Comparison of ENCODE assay signal across 18 cellular contexts in the genomic region with DNA sequence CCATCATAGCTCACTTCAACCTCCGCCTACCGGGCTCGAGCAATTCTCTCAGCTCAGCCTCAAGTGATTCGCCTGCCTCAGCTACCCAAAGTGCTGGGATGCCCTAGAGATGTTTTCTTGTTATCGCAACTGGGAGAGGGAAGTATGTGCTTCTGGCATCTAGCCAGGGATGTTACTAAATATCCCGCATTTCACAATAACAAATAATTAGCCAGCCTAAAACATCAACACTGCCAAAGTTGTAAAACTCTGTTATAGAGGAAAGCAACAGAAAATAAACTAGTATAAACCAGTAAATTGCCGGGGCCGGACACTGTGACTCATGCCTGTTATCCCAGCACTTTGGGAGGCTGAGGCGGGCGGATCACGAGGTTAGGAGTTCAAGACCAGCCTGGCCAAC. TPM values are rescaled to one million over a fixed set of nuclear protein-coding genes. Genes with fewer than 3 reads are reported as not detected.
DNase-seq lines count a peak whose midpoint lies in the region; ATAC-seq and TF ChIP-seq lines count a peak whose summit lies in the region.
"Had no signal": no experiment of that assay in that cellular context is flagged by ENCODE, and none has a peak within 500 bp of the region (broad histone marks: within the 10 kb centered on the region; RNA-seq: fewer than 3 reads in every experiment).

No MANE protein-coding gene starts in this region.

- peaks cover 75% of the 10 kb centered on the region for H3K27me3 Mint-ChIP-seq in CD4-positive, alpha-beta T cell

- H3K4me1 ChIP-seq in GM23248 (ENCODE audit: insufficient read depth) = no peaks in the 10 kb centered on the region
- no peaks in the 10 kb centered on the region for H3K4me1 ChIP-seq in tibial artery

- POLR2A ChIA-PET in CD4-positive, alpha-beta T cell (lab: Charles Lee) = no interaction called here

- H3K79me2 ChIP-seq in GM23248 (ENCODE audit: insufficient read depth) = no peaks in the 10 kb centered on the region

- CTCF ChIA-PET in CD4-positive, alpha-beta T cell (lab: Charles Lee) = no interaction called here

- no peak overlapping the region for H3K27ac ChIP-seq in GM23248
- no peak overlapping the region for H3K27ac ChIP-seq in tibial artery
- no peak overlapping the region for H3K27ac ChIP-seq in CD4-positive, alpha-beta T cell (ENCODE audit: low read depth, low read length)
- H3K27ac ChIP-seq: WERI-Rb-1 had no signal

- no peak overlapping the region for H3K27ac Mint-ChIP-seq in CD4-positive, alpha-beta T cell
- H3K27ac Mint-ChIP-seq: activated naive CD8-positive, alpha-beta T cell; IgD-negative memory B cell; natural killer cell; stimulated activated naive B cell treated with anti-CD40 and anti-IgM and Interleukin-4, amounts not matched to agents 10 μg/mL and 1 μg/mL and 100 μg/mL, for 72 hours had no signal

- intact Hi-C loops in tibial artery (cut with DNase I; ENCODE audit: low total_unique reads) = no loop called here
- intact Hi-C loops in CD4-positive, alpha-beta T cell (cut with DNase I, micrococcal nuclease) = no loop called here

- in situ Hi-C loops in GM23248 (cut with MboI) = no loop called here

- H3K4me1 Mint-ChIP-seq in CD4-positive, alpha-beta T cell (ENCODE audit: low read depth) = no peaks in the 10 kb centered on the region
- H3K4me1 Mint-ChIP-seq: IgD-negative memory B cell had no signal

- ATAC-seq in omental fat pad (ENCODE audit: low FRiP score) = peak; percentile 73
- ATAC-seq in CD4-positive, alpha-beta T cell (ENCODE audit: poor library complexity) = no peak
- ATAC-seq: left ventricle myocardium superior; natural killer cell; stimulated activated naive B cell treated with anti-CD40 and anti-IgM and Interleukin-4, amounts not matched to agents 10 μg/mL and 1 μg/mL and 100 μg/mL, for 72 hours had no signal

- H3K27me3 ChIP-seq in GM23248 (replicated peaks; ENCODE audit: insufficient read depth) = peaks cover 60% of the 10 kb centered on the region
- peaks cover 0 to 50% of the 10 kb centered on the region in 2 donors for H3K27me3 ChIP-seq in tibial artery
- peaks cover 66% of the 10 kb centered on the region for H3K27me3 ChIP-seq in CD4-positive, alpha-beta T cell (ENCODE audit: control insufficient read depth, insufficient read depth, low read length)

- H3K9me3 Mint-ChIP-seq in CD4-positive, alpha-beta T cell = peaks cover 2% of the 10 kb centered on the region
- H3K9me3 Mint-ChIP-seq: natural killer cell; stimulated activated naive B cell treated with anti-CD40 and anti-IgM and Interleukin-4, amounts not matched to agents 10 μg/mL and 1 μg/mL and 100 μg/mL, for 72 hours had no signal

- 45 to 48% methylated on average over 11 of the region's 11 CpGs for WGBS in GM23248 (ENCODE audit: low coverage in 1 of 2, low lambda C conversion rate in 2 of 2, missing lambda C conversion rate in 2 of 2), 2 experiments

- H4K20me1 ChIP-seq in GM23248 (ENCODE audit: insufficient read depth) = no peaks in the 10 kb centered on the region

- no peaks in the 10 kb centered on the region for H3F3A ChIP-seq in GM23248 (ENCODE audit: insufficient read depth)

- no peak overlapping the region for H3K4me3 Mint-ChIP-seq in CD4-positive, alpha-beta T cell
- H3K4me3 Mint-ChIP-seq: activated naive CD8-positive, alpha-beta T cell; IgD-negative memory B cell; natural killer cell; stimulated activated naive B cell treated with anti-CD40 and anti-IgM and Interleukin-4, amounts not matched to agents 10 μg/mL and 1 μg/mL and 100 μg/mL, for 72 hours had no signal

- H3K4me2 ChIP-seq in GM23248 (ENCODE audit: unreplicated experiment) = no peak overlapping the region
- H3K4me2 ChIP-seq: SK-N-SH had no signal

- H3K36me3 ChIP-seq in GM23248 (ENCODE audit: low read depth) = no peaks in the 10 kb centered on the region
- H3K36me3 ChIP-seq in tibial artery = no peaks in the 10 kb centered on the region

- no peak overlapping the region for H2AFZ ChIP-seq in GM23248

- DNase-seq in GM23248 (peak; percentile 50), NCI-H226 (peak; percentile 71), epithelial cell of esophagus (ENCODE audit: low read depth) (peak; percentile 78), omental fat pad (ENCODE audit: low spot score) (no peak), tibial artery (no peak), NCI-H510A treated with DMSO at 0.1 percent for 48 hours (lab: John Stamatoyannopoulos, UW) (no peak)
- no peak for DNase-seq in CD4-positive, alpha-beta T cell
- DNase-seq: central memory CD4-positive, alpha-beta T cell; hypothalamus; left ventricle myocardium superior; natural killer cell; NCI-H187; SK-N-SH; stimulated activated naive B cell treated with anti-CD40 and anti-IgM and Interleukin-4, amounts not matched to agents 10 μg/mL and 1 μg/mL and 100 μg/mL, for 72 hours; WERI-Rb-1 had no signal

- no peak for TF ChIP-seq CTCF in epithelial cell of esophagus (IDR thresholded peaks at IDR 0.05; ENCODE audit: insufficient read depth, low read depth, low read length, missing control alignments)
- no peak for TF ChIP-seq CTCF in omental fat pad (IDR thresholded peaks at IDR 0.05)
- no peak for TF ChIP-seq CTCF in tibial artery (IDR thresholded peaks at IDR 0.05)
- TF ChIP-seq CTCF in CD4-positive, alpha-beta T cell (IDR thresholded peaks at IDR 0.05) = no peak

- H3K9me3 ChIP-seq in GM23248 (ENCODE audit: low read depth) (no peaks in the 10 kb centered on the region), tibial artery (no peaks in the 10 kb centered on the region)
- H3K9me3 ChIP-seq in CD4-positive, alpha-beta T cell (ENCODE audit: control insufficient read depth, low read length) = no peaks in the 10 kb centered on the region
- H3K9me3 ChIP-seq: SK-N-SH had no signal

- H3K9ac ChIP-seq in GM23248 = no peak overlapping the region
- H3K9ac ChIP-seq: SK-N-SH had no signal

- H3K36me3 Mint-ChIP-seq in CD4-positive, alpha-beta T cell (ENCODE audit: low read depth) = no peaks in the 10 kb centered on the region
- H3K36me3 Mint-ChIP-seq: activated naive CD8-positive, alpha-beta T cell; natural killer cell; stimulated activated naive B cell treated with anti-CD40 and anti-IgM and Interleukin-4, amounts not matched to agents 10 μg/mL and 1 μg/mL and 100 μg/mL, for 72 hours had no signal

- no peaks in the 10 kb centered on the region for H3K9me2 ChIP-seq in GM23248 (ENCODE audit: insufficient read depth)

- H3K4me3 ChIP-seq in GM23248 (no peak overlapping the region), epithelial cell of esophagus (ENCODE audit: low read length) (no peak overlapping the region), tibial artery (no peak overlapping the region)

RNA-seq across cellular contexts. Expression of gene INA, which starts 7.2 kb away (rescaled TPM):
- not detected in 2 replicates for total RNA-seq in GM23248 (2014; rRNA removed; shearing (Covaris generic))
- polyA plus RNA-seq in GM23248 (2016; fragmentation: Nextera tagmentation; extraction: Ambion mirVana) = 0.18 and 0.20 TPM in 2 replicates
- not detected for total RNA-seq in omental fat pad
- not detected for total RNA-seq in CD4-positive, alpha-beta T cell
- total RNA-seq: left ventricle myocardium superior, natural killer cell had no signal
- polyA plus RNA-seq: IgD-negative memory B cell had no signal

RNA-seq across cellular contexts. Expression of gene RPEL1, which starts 38.5 kb away (rescaled TPM):
- total RNA-seq in GM23248 (2014; rRNA removed; shearing (Covaris generic)) = not detected in 2 replicates
- polyA plus RNA-seq in GM23248 (2016; fragmentation: Nextera tagmentation; extraction: Ambion mirVana) = 0.09 TPM in 1 of 2 replicates, not detected in the other
- total RNA-seq in omental fat pad = not detected
- total RNA-seq in CD4-positive, alpha-beta T cell = not detected
- total RNA-seq: left ventricle myocardium superior, natural killer cell, urinary bladder had no signal
- polyA plus RNA-seq: IgD-negative memory B cell, SK-N-SH had no signal

Comparison
In these comparisons a context has a peak if more than half of its experiments do, and no peak if none do; other contexts are left out.
1. DNase-seq: peak in GM23248 (single experiment), NCI-H226 (single experiment) and epithelial cell of esophagus (single experiment); none in omental fat pad (single experiment), tibial artery (0 of 2), CD4-positive, alpha-beta T cell (0 of 10) and NCI-H510A treated with DMSO at 0.1 percent for 48 hours (single experiment).